Comparison of ENCODE assay signal across 20 cellular contexts in genomic region chr2:119730598-119731278, GRCh38. TPM values are rescaled to one million over a fixed set of nuclear protein-coding genes. Genes with fewer than 3 reads are reported as not detected.
DNase-seq lines count a peak whose midpoint lies in the region; ATAC-seq and TF ChIP-seq lines count a peak whose summit lies in the region.
"Had no signal": no experiment of that assay in that cellular context is flagged by ENCODE, and none has a peak within 500 bp of the region (broad histone marks: within the 10 kb centered on the region; RNA-seq: fewer than 3 reads in every experiment).

No MANE protein-coding gene starts in this region.

- peaks cover 11% of the 10 kb centered on the region for H3K4me1 Mint-ChIP-seq in WTC11
- peaks cover 29% of the 10 kb centered on the region for H3K4me1 Mint-ChIP-seq in type B pancreatic cell (ENCODE audit: unreplicated experiment)
- no peaks in the 10 kb centered on the region for H3K4me1 Mint-ChIP-seq in natural killer cell treated with Interleukin-12 subunit alpha and Interleukin-12 subunit beta and Interleukin-15 and Interleukin-18, amount 100 ng/mL, for 72 hours (ENCODE audit: low read depth in 2 of 2)
- H3K4me1 Mint-ChIP-seq: activated naive CD8-positive, alpha-beta T cell treated with anti-CD3 and anti-CD28 coated beads, Interleukin-2, amount 50 U/mL, for 24 hours; stimulated activated memory B cell treated with anti-CD40 and anti-IgM and Interleukin-4, amounts not matched to agents 10 μg/mL and 1 μg/mL and 100 μg/mL, for 72 hours had no signal

- POLR2A ChIA-PET in WTC11 (lab: Charles Lee) = no interaction called here

- DNase-seq in NCI-H82 (lab: John Stamatoyannopoulos, UW) = peak; percentile 61
- no peak for DNase-seq in NCI-H82 treated with DMSO at 0.1 percent for 48 hours (lab: John Stamatoyannopoulos, UW; ENCODE audit: unreplicated experiment)
- DNase-seq in WTC11 (ENCODE audit: low spot score) = no peak
- peak; percentile 76 for DNase-seq in kidney epithelial cell (ENCODE audit: low read depth)
- no peak for DNase-seq in type B pancreatic cell (ENCODE audit: extremely low spot score, unreplicated experiment)
- DNase-seq in omental fat pad (ENCODE audit: low spot score) = no peak
- DNase-seq in natural killer cell treated with Interleukin-12 subunit alpha and Interleukin-12 subunit beta and Interleukin-15 and Interleukin-18, amount 100 ng/mL, for 72 hours (ENCODE audit: low spot score) = no peak
- DNase-seq: activated CD8-positive, alpha-beta T cell treated with anti-CD3 and anti-CD28 coated beads, Interleukin-2, amount 10 ng/mL, durations not matched to agents 7 days and 5 days; activated naive CD8-positive, alpha-beta T cell treated with anti-CD3 and anti-CD28 coated beads, Interleukin-2, amount 50 U/mL, for 24 hours; foreskin melanocyte; Kasumi-1; naive thymus-derived CD8-positive, alpha-beta T cell; NCI-H146; NCI-H774; stimulated activated CD4-positive, alpha-beta T cell treated with anti-CD3 and anti-CD28 coated beads, Interleukin-12 subunit alpha, Interleukin-12 subunit beta, amount 100 ng/mL, for 4 hours; T-helper 1 cell had no signal

- peaks cover 6% of the 10 kb centered on the region for H3K27me3 ChIP-seq in kidney epithelial cell (ENCODE audit: control insufficient read depth, insufficient read depth, low read length)

- H3K27me3 Mint-ChIP-seq in WTC11 (ENCODE audit: low read depth) (no peaks in the 10 kb centered on the region), type B pancreatic cell (no peaks in the 10 kb centered on the region)
- peaks cover 6% of the 10 kb centered on the region in 2 donors for H3K27me3 Mint-ChIP-seq in natural killer cell treated with Interleukin-12 subunit alpha and Interleukin-12 subunit beta and Interleukin-15 and Interleukin-18, amount 100 ng/mL, for 72 hours
- H3K27me3 Mint-ChIP-seq: activated naive CD8-positive, alpha-beta T cell treated with anti-CD3 and anti-CD28 coated beads, Interleukin-2, amount 50 U/mL, for 24 hours had no signal

- CTCF ChIA-PET in WTC11 (lab: Charles Lee) = interaction anchor here (0.9 to 1.5 kb wide), 3 partner anchors 11 to 28 kb away, joined by 3 to 4 read pairs (median 4); no protein-coding TSS in a partner anchor

- H3K36me3 ChIP-seq in kidney epithelial cell (ENCODE audit: control insufficient read depth, insufficient read depth, low read length) = no peaks in the 10 kb centered on the region
- H3K36me3 ChIP-seq: prostate gland had no signal

- H3K27ac Mint-ChIP-seq in WTC11 (no peak overlapping the region), type B pancreatic cell (peak overlapping the region; percentile 60)
- no peak overlapping the region for H3K27ac Mint-ChIP-seq in natural killer cell treated with Interleukin-12 subunit alpha and Interleukin-12 subunit beta and Interleukin-15 and Interleukin-18, amount 100 ng/mL, for 72 hours
- H3K27ac Mint-ChIP-seq: activated naive CD8-positive, alpha-beta T cell treated with anti-CD3 and anti-CD28 coated beads, Interleukin-2, amount 50 U/mL, for 24 hours; naive thymus-derived CD8-positive, alpha-beta T cell; stimulated activated memory B cell treated with anti-CD40 and anti-IgM and Interleukin-4, amounts not matched to agents 10 μg/mL and 1 μg/mL and 100 μg/mL, for 72 hours had no signal

- H3K4me3 Mint-ChIP-seq in WTC11 (no peak overlapping the region), type B pancreatic cell (peak overlapping the region; percentile 52)
- H3K4me3 Mint-ChIP-seq in natural killer cell treated with Interleukin-12 subunit alpha and Interleukin-12 subunit beta and Interleukin-15 and Interleukin-18, amount 100 ng/mL, for 72 hours = no peak overlapping the region
- H3K4me3 Mint-ChIP-seq: activated CD8-positive, alpha-beta T cell treated with anti-CD3 and anti-CD28 coated beads, Interleukin-2, amount 10 ng/mL, durations not matched to agents 7 days and 5 days; activated naive CD8-positive, alpha-beta T cell treated with anti-CD3 and anti-CD28 coated beads, Interleukin-2, amount 50 U/mL, for 24 hours; naive thymus-derived CD8-positive, alpha-beta T cell; stimulated activated memory B cell treated with anti-CD40 and anti-IgM and Interleukin-4, amounts not matched to agents 10 μg/mL and 1 μg/mL and 100 μg/mL, for 72 hours had no signal

- no peak overlapping the region for H3K4me3 ChIP-seq in kidney epithelial cell (ENCODE audit: low read depth, low read length)
- H3K4me3 ChIP-seq: A549, prostate gland had no signal

- no peaks in the 10 kb centered on the region for H3K36me3 Mint-ChIP-seq in WTC11
- no peaks in the 10 kb centered on the region for H3K36me3 Mint-ChIP-seq in type B pancreatic cell
- H3K36me3 Mint-ChIP-seq in natural killer cell treated with Interleukin-12 subunit alpha and Interleukin-12 subunit beta and Interleukin-15 and Interleukin-18, amount 100 ng/mL, for 72 hours = no peaks in the 10 kb centered on the region
- H3K36me3 Mint-ChIP-seq: naive thymus-derived CD8-positive, alpha-beta T cell; stimulated activated memory B cell treated with anti-CD40 and anti-IgM and Interleukin-4, amounts not matched to agents 10 μg/mL and 1 μg/mL and 100 μg/mL, for 72 hours had no signal

- no peaks in the 10 kb centered on the region for H3K9me3 Mint-ChIP-seq in WTC11
- H3K9me3 Mint-ChIP-seq in type B pancreatic cell = peaks cover 3% of the 10 kb centered on the region
- H3K9me3 Mint-ChIP-seq in natural killer cell treated with Interleukin-12 subunit alpha and Interleukin-12 subunit beta and Interleukin-15 and Interleukin-18, amount 100 ng/mL, for 72 hours = no peaks in the 10 kb centered on the region
- H3K9me3 Mint-ChIP-seq: activated naive CD8-positive, alpha-beta T cell treated with anti-CD3 and anti-CD28 coated beads, Interleukin-2, amount 50 U/mL, for 24 hours; naive thymus-derived CD8-positive, alpha-beta T cell; stimulated activated memory B cell treated with anti-CD40 and anti-IgM and Interleukin-4, amounts not matched to agents 10 μg/mL and 1 μg/mL and 100 μg/mL, for 72 hours had no signal

- peak; percentile 72 for ATAC-seq in WTC11
- ATAC-seq in omental fat pad (ENCODE audit: low FRiP score) = no peak
- ATAC-seq in GM19452 (IDR thresholded peaks at IDR 0.05; ENCODE audit: unreplicated experiment) = no peak
- ATAC-seq in natural killer cell treated with Interleukin-12 subunit alpha and Interleukin-12 subunit beta and Interleukin-15 and Interleukin-18, amount 100 ng/mL, for 72 hours = no peak
- ATAC-seq: A549; activated CD8-positive, alpha-beta T cell treated with anti-CD3 and anti-CD28 coated beads, Interleukin-2, amount 10 ng/mL, durations not matched to agents 7 days and 5 days; activated naive CD8-positive, alpha-beta T cell treated with anti-CD3 and anti-CD28 coated beads, Interleukin-2, amount 50 U/mL, for 24 hours; naive thymus-derived CD8-positive, alpha-beta T cell; stimulated activated memory B cell treated with anti-CD40 and anti-IgM and Interleukin-4, amounts not matched to agents 10 μg/mL and 1 μg/mL and 100 μg/mL, for 72 hours had no signal

- TF ChIP-seq CTCF in WTC11 (IDR thresholded peaks at IDR 0.05) = no peak
- no peak for TF ChIP-seq CTCF in kidney epithelial cell (IDR thresholded peaks at IDR 0.05; ENCODE audit: insufficient read depth, low read length, poor library complexity, severe bottlenecking)
- no peak for TF ChIP-seq CTCF in type B pancreatic cell (conservative IDR thresholded peaks at IDR 0.05)
- no peak for TF ChIP-seq CTCF in omental fat pad (IDR thresholded peaks at IDR 0.05)

TF ChIP-seq in WTC11, 78 proteins besides CTCF, POLR2A, EP300 and RAD21:
- TF ChIP-seq SMAD3 (CRISPR knock-in tag; IDR thresholded peaks at IDR 0.05; ENCODE audit: borderline replicate concordance) (no peak), SMAD4 (CRISPR knock-in tag; IDR thresholded peaks at IDR 0.05) (no peak), ZNF416 (CRISPR knock-in tag; IDR thresholded peaks at IDR 0.05) (no peak), ZMAT4 (CRISPR knock-in tag; IDR thresholded peaks at IDR 0.05) (no peak), MLX (CRISPR knock-in tag; IDR thresholded peaks at IDR 0.05) (no peak), FOXJ3 (CRISPR knock-in tag; IDR thresholded peaks at IDR 0.05; ENCODE audit: borderline replicate concordance) (no peak), USF2 (CRISPR knock-in tag; IDR thresholded peaks at IDR 0.05) (no peak)

RNA-seq across cellular contexts. Expression of gene PTPN4, which starts 29.0 kb away (rescaled TPM):
- total RNA-seq in WTC11 (2021) = 79.4 to 85.8 TPM (median 79.7 TPM) in 3 replicates
- total RNA-seq in kidney epithelial cell = 11.5 and 18.0 TPM in 2 replicates
- 31.7 and 37.4 TPM in 2 replicates for total RNA-seq in type B pancreatic cell (ENCODE audit: low replicate concordance)
- 10 to 100 TPM; 20.2 to 41.0 (median 30.5) TPM for total RNA-seq in omental fat pad
- total RNA-seq in natural killer cell treated with Interleukin-12 subunit alpha and Interleukin-12 subunit beta and Interleukin-15 and Interleukin-18, amount 100 ng/mL, for 72 hours = 10 to 100 TPM; 56.5 to 80.8 TPM

RNA-seq across cellular contexts. Expression of gene TMEM177, which starts 51.7 kb away (rescaled TPM):
- 33.5 to 41.1 TPM (median 34.1 TPM) in 3 replicates for total RNA-seq in WTC11 (2021)
- total RNA-seq in kidney epithelial cell = 12.0 and 14.7 TPM in 2 replicates
- 16.9 and 19.0 TPM in 2 replicates for total RNA-seq in type B pancreatic cell (ENCODE audit: low replicate concordance)
- 1 to 10 TPM; 3.8 to 6.5 (median 4.1) TPM for total RNA-seq in omental fat pad
- 10 to 100 TPM in 1 of 2 donors, 1 to 10 TPM in 1; 8.9 to 14.7 TPM for total RNA-seq in natural killer cell treated with Interleukin-12 subunit alpha and Interleukin-12 subunit beta and Interleukin-15 and Interleukin-18, amount 100 ng/mL, for 72 hours

Comparison
In these comparisons a context has a peak if more than half of its experiments do, and no peak if none do; other contexts are left out.
1. DNase-seq: peak in NCI-H82 (single experiment) and kidney epithelial cell (single experiment); none in NCI-H82 treated with DMSO at 0.1 percent for 48 hours (single experiment), WTC11 (single experiment), type B pancreatic cell (single experiment), omental fat pad (single experiment) and natural killer cell treated with Interleukin-12 subunit alpha and Interleukin-12 subunit beta and Interleukin-15 and Interleukin-18, amount 100 ng/mL, for 72 hours (single experiment).